Comparison of ENCODE assay signal across 9 cellular contexts in the genomic region with DNA sequence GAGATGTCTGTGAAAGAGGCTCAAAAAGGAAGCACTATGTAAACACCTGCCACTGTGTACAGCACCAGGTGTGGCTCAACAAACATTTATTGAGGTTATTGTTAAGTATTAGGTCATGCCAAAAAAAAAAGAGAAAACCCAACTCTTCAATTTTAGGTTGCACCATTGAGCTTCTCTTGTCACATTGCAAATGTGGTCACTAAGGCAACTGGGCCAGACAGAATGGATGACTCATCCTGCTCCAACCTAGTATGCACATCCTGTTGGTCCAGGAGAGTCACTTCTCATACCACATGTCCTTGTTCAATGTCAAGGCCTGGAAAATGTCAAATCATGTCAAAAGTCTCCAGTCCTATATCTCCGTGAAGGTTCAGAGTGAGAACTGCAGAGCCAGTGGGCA. TPM values are rescaled to one million over a fixed set of nuclear protein-coding genes. Genes with fewer than 3 reads are reported as not detected.
DNase-seq lines count a peak whose midpoint lies in the region; ATAC-seq, FAIRE-seq and TF ChIP-seq lines count a peak whose summit lies in the region.
"Had no signal": no experiment of that assay in that cellular context is flagged by ENCODE, and none has a peak within 500 bp of the region (broad histone marks: within the 10 kb centered on the region; RNA-seq: fewer than 3 reads in every experiment).

No MANE protein-coding gene starts in this region.

- no peak overlapping the region for H2AFZ ChIP-seq in fibroblast of lung (ENCODE audit: low read length)

- H3K27me3 Mint-ChIP-seq in activated CD8-positive, alpha-beta memory T cell treated with anti-CD3 and anti-CD28 coated beads, Interleukin-2, amount 10 ng/mL, durations not matched to agents 7 days and 5 days: peaks cover 15% of the 10 kb centered on the region

- H3K36me3 Mint-ChIP-seq in activated CD8-positive, alpha-beta memory T cell treated with anti-CD3 and anti-CD28 coated beads, Interleukin-2, amount 10 ng/mL, durations not matched to agents 7 days and 5 days: peaks cover 1% of the 10 kb centered on the region

- ATAC-seq in activated CD8-positive, alpha-beta memory T cell treated with anti-CD3 and anti-CD28 coated beads, Interleukin-2, amount 10 ng/mL, durations not matched to agents 7 days and 5 days: peak; percentile 98

- no peaks in the 10 kb centered on the region for H3K36me3 ChIP-seq in fibroblast of lung (ENCODE audit: control insufficient read depth, insufficient read depth, low read length)

- peak overlapping the region; percentile 82 for H3K27ac Mint-ChIP-seq in activated CD8-positive, alpha-beta memory T cell treated with anti-CD3 and anti-CD28 coated beads, Interleukin-2, amount 10 ng/mL, durations not matched to agents 7 days and 5 days

- H3K9me3 Mint-ChIP-seq in activated CD8-positive, alpha-beta memory T cell treated with anti-CD3 and anti-CD28 coated beads, Interleukin-2, amount 10 ng/mL, durations not matched to agents 7 days and 5 days (ENCODE audit: low read depth): no peaks in the 10 kb centered on the region

- H3K27me3 ChIP-seq in fibroblast of lung (ENCODE audit: control insufficient read depth, insufficient read depth, low read length): no peaks in the 10 kb centered on the region

- FAIRE-seq in urothelium cell line (lab: Jason Lieb, UNC): peak; percentile 9

- H3K4me1 Mint-ChIP-seq in activated CD8-positive, alpha-beta memory T cell treated with anti-CD3 and anti-CD28 coated beads, Interleukin-2, amount 10 ng/mL, durations not matched to agents 7 days and 5 days: peaks cover 41% of the 10 kb centered on the region

- no peak overlapping the region for H3K4me3 Mint-ChIP-seq in activated CD8-positive, alpha-beta memory T cell treated with anti-CD3 and anti-CD28 coated beads, Interleukin-2, amount 10 ng/mL, durations not matched to agents 7 days and 5 days

- H3K79me2 ChIP-seq in fibroblast of lung (ENCODE audit: control insufficient read depth, insufficient read depth, low read length): no peaks in the 10 kb centered on the region

- no peak overlapping the region for H3K4me2 ChIP-seq in fibroblast of lung (ENCODE audit: extremely low read depth, insufficient read depth, low read length)

- peaks cover 4% of the 10 kb centered on the region for H3K4me1 ChIP-seq in fibroblast of lung (ENCODE audit: control insufficient read depth, extremely low read depth, insufficient read depth, low read length)

- H3K9me3 ChIP-seq in fibroblast of lung (ENCODE audit: control insufficient read depth, insufficient read depth, low read depth, low read length): no peaks in the 10 kb centered on the region

- no peak for TF ChIP-seq CTCF in HFF-Myc (IDR thresholded peaks at IDR 0.05; ENCODE audit: low read depth, low read length, missing control alignments)
- no peak for TF ChIP-seq CTCF in NB4 (IDR thresholded peaks at IDR 0.05; ENCODE audit: low read depth, low read length)
- TF ChIP-seq CTCF in fibroblast of lung (conservative IDR thresholded peaks at IDR 0.05 in 1 of 2, IDR thresholded peaks at IDR 0.05 in 1 of 2; ENCODE audit: low read depth in 1 of 2, low read length in 2 of 2): no peak

- CTCF ChIA-PET in activated CD8-positive, alpha-beta memory T cell treated with anti-CD3 and anti-CD28 coated beads, Interleukin-2, amount 10 ng/mL, durations not matched to agents 7 days and 5 days (lab: Charles Lee): interaction anchor here (0.6 to 5.2 kb wide), 13 partner anchors 8 to 165 kb away, joined by 3 to 43 read pairs (median 4); partner anchors contain the start of gene HOXB5

- no peak for TF ChIP-seq POLR2A in NB4 (IDR thresholded peaks at IDR 0.05; ENCODE audit: extremely low read depth, insufficient read length)

- H3K27ac ChIP-seq in fibroblast of lung (ENCODE audit: insufficient read depth, low read length): no peak overlapping the region

- H3K4me3 ChIP-seq in HFF-Myc (replicated peaks; ENCODE audit: low read depth, low read length): no peak overlapping the region
- no peak overlapping the region for H3K4me3 ChIP-seq in NB4 (ENCODE audit: low read depth, low read length)
- no peak overlapping the region for H3K4me3 ChIP-seq in fibroblast of lung (replicated peaks in 1 of 4; ENCODE audit: control extremely low read depth in 1 of 4, insufficient read depth in 1 of 4, low read depth in 3 of 4, low read length in 4 of 4)

- no peaks in the 10 kb centered on the region for H4K20me1 ChIP-seq in fibroblast of lung (ENCODE audit: control insufficient read depth, extremely low read depth, insufficient read depth, low read length)

- DNase-seq in activated CD8-positive, alpha-beta memory T cell treated with anti-CD3 and anti-CD28 coated beads, Interleukin-2, amount 10 ng/mL, durations not matched to agents 7 days and 5 days: peak; percentile 88
- no peak for DNase-seq in activated CD8-positive, alpha-beta memory T cell treated with anti-CD3 and anti-CD28 coated beads for 24 hours
- DNase-seq in HFF-Myc (ENCODE audit: extremely low read depth, low read depth) (peak; percentile 79), NB4 (ENCODE audit: low read depth) (peak; percentile 72), T1000 (lab: John Stamatoyannopoulos, UW) (peak; percentile 25), fibroblast of lung (ENCODE audit: low read depth in 2 of 2) (peak; percentile 72 to 92), urothelium cell line (ENCODE audit: low spot score) (peak; percentile 87), amygdala (lab: John Stamatoyannopoulos, UW) (no peak)

- H3K9ac ChIP-seq in fibroblast of lung (ENCODE audit: insufficient read depth, low read length): no peak overlapping the region

RNA-seq across cellular contexts. Expression of gene HOXB1, which starts 25.0 kb away (rescaled TPM):
- not detected for total RNA-seq in activated CD8-positive, alpha-beta memory T cell treated with anti-CD3 and anti-CD28 coated beads, Interleukin-2, amount 10 ng/mL, durations not matched to agents 7 days and 5 days
- total RNA-seq in fibroblast of lung: not detected in 2 replicates
- polyA plus RNA-seq in fibroblast of lung: not detected in 2 replicates
- not detected in 2 replicates for polyA plus RNA-seq in fibroblast of lung (2012)
- polyA minus RNA-seq in fibroblast of lung (ENCODE audit: low replicate concordance): not detected in 2 replicates
- total RNA-seq: activated CD8-positive, alpha-beta memory T cell treated with anti-CD3 and anti-CD28 coated beads for 36 hours had no signal

RNA-seq across cellular contexts. Expression of gene HOXB2, which starts 39.1 kb away (rescaled TPM):
- 10 to 100 TPM; 17.2 to 17.5 TPM for total RNA-seq in activated CD8-positive, alpha-beta memory T cell treated with anti-CD3 and anti-CD28 coated beads, Interleukin-2, amount 10 ng/mL, durations not matched to agents 7 days and 5 days
- 9.2 and 12.2 TPM in 2 replicates for total RNA-seq in fibroblast of lung
- 12.3 and 15.9 TPM in 2 replicates for polyA plus RNA-seq in fibroblast of lung
- 18.2 and 25.8 TPM in 2 replicates for polyA plus RNA-seq in fibroblast of lung (2012)
- 10.2 and 12.9 TPM in 2 replicates for polyA minus RNA-seq in fibroblast of lung (ENCODE audit: low replicate concordance)

Comparison
In these comparisons a context has a peak if more than half of its experiments do, and no peak if none do; other contexts are left out.
1. DNase-seq: peak in activated CD8-positive, alpha-beta memory T cell treated with anti-CD3 and anti-CD28 coated beads, Interleukin-2, amount 10 ng/mL, durations not matched to agents 7 days and 5 days (single experiment), HFF-Myc (single experiment), NB4 (single experiment), T1000 (single experiment), fibroblast of lung (2 of 2) and urothelium cell line (single experiment); none in activated CD8-positive, alpha-beta memory T cell treated with anti-CD3 and anti-CD28 coated beads for 24 hours (single experiment) and amygdala (0 of 56).